ENCODE assay signal across 12 cellular contexts in the genomic region with DNA sequence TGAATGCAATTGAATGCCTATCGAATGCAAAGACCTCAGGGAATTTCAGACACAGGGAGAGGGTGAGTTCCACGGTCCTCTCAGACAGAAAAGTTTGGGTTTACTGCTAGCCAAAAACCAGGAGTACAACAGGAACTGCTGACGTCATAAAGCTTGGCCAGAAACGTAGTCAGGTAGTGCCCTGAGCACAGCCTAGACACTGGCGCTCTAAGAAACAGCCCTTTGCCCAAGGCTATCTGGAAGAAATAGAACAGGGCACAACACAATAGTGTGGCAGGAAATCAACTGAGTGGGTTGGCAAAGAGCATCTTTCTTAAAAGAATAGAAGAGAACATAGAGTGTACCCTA. TPM values are rescaled to one million over a fixed set of nuclear protein-coding genes. Genes with fewer than 3 reads are reported as not detected.
DNase-seq lines count a peak whose midpoint lies in the region; ATAC-seq and TF ChIP-seq lines count a peak whose summit lies in the region.
"Had no signal": no experiment of that assay in that cellular context is flagged by ENCODE, and none has a peak within 500 bp of the region (broad histone marks: within the 10 kb centered on the region; RNA-seq: fewer than 3 reads in every experiment).

No MANE protein-coding gene starts in this region.

- H3K4me1 Mint-ChIP-seq in activated CD4-positive, alpha-beta T cell treated with anti-CD3 and anti-CD28 coated beads, Interleukin-2, amount 10 ng/mL, durations not matched to agents 7 days and 5 days = peaks cover 72% of the 10 kb centered on the region

- H3K79me1 ChIP-seq in trophoblast cell (ENCODE audit: low read length) = peaks cover 15% of the 10 kb centered on the region

- H2AFZ ChIP-seq in OCI-LY1 (ENCODE audit: low read length) (no peak overlapping the region), trophoblast cell (ENCODE audit: insufficient read depth, low read length, poor library complexity) (no peak overlapping the region)

- DNase-seq in activated CD4-positive, alpha-beta T cell treated with anti-CD3 and anti-CD28 coated beads, Interleukin-2, amount 10 ng/mL, durations not matched to agents 7 days and 5 days = no peak
- DNase-seq in activated CD4-positive, alpha-beta T cell treated with anti-CD3 and anti-CD28 coated beads, Interleukin-2, amount 50 U/mL, for 4 hours = no peak
- DNase-seq in breast epithelium (ENCODE audit: low spot score in 2 of 2) = peak in 1 of 2 donors; percentile 76
- DNase-seq in trophoblast cell = no peak
- DNase-seq in WERI-Rb-1 = no peak
- no peak for DNase-seq in sigmoid colon
- DNase-seq: cerebellar nuclear complex, kidney glomerular epithelial cell, NCI-H1417, posterior cingulate gyrus had no signal

- no peaks in the 10 kb centered on the region for H3K27me3 Mint-ChIP-seq in activated CD4-positive, alpha-beta T cell treated with anti-CD3 and anti-CD28 coated beads, Interleukin-2, amount 10 ng/mL, durations not matched to agents 7 days and 5 days

- TF ChIP-seq POLR2A in breast epithelium (IDR thresholded peaks at IDR 0.05) (no peak), sigmoid colon (IDR thresholded peaks at IDR 0.05) (no peak)

- WGBS in trophoblast cell (ENCODE audit: extremely low coverage, insufficient coverage, insufficient read length) = no CpG with 5 or more reads among the region's 5 CpGs
- 79 to 83% methylated on average over 5 of the region's 5 CpGs for WGBS in sigmoid colon, 2 donors

- POLR2A ChIA-PET in activated CD4-positive, alpha-beta T cell treated with anti-CD3 and anti-CD28 coated beads, Interleukin-2, amount 10 ng/mL, durations not matched to agents 7 days and 5 days (lab: Charles Lee) = no interaction called here

- H2AK5ac ChIP-seq in trophoblast cell (ENCODE audit: low read length) = no peak overlapping the region

- H4K12ac ChIP-seq in trophoblast cell (ENCODE audit: low read depth, low read length) = no peak overlapping the region

- CTCF ChIA-PET in activated CD4-positive, alpha-beta T cell treated with anti-CD3 and anti-CD28 coated beads, Interleukin-2, amount 10 ng/mL, durations not matched to agents 7 days and 5 days (lab: Charles Lee) = interaction anchor here (0.6 to 1.7 kb wide), 6 partner anchors 11 to 146 kb away, joined by 3 to 6 read pairs (median 4); no protein-coding TSS in a partner anchor

- no peak overlapping the region for H3K4ac ChIP-seq in trophoblast cell (ENCODE audit: low read depth, low read length)

- peak overlapping the region; percentile 20 for H3K4me3 Mint-ChIP-seq in activated CD4-positive, alpha-beta T cell treated with anti-CD3 and anti-CD28 coated beads, Interleukin-2, amount 10 ng/mL, durations not matched to agents 7 days and 5 days

- H3K18ac ChIP-seq in trophoblast cell (ENCODE audit: low read length) = no peak overlapping the region

- intact Hi-C loops in breast epithelium (cut with DNase I; ENCODE audit: low total_unique reads) = loop anchor here (1.0 kb wide), 1 partner anchor 22 kb away; no protein-coding TSS in a partner anchor
- intact Hi-C loops in sigmoid colon (cut with DNase I) = loop anchor here (5.0 kb wide), 1 partner anchor 58 kb away; a partner anchor contains a TSS

- H3K27ac Mint-ChIP-seq in activated CD4-positive, alpha-beta T cell treated with anti-CD3 and anti-CD28 coated beads, Interleukin-2, amount 10 ng/mL, durations not matched to agents 7 days and 5 days = no peak overlapping the region

- no peak overlapping the region for H2BK120ac ChIP-seq in trophoblast cell (ENCODE audit: insufficient read depth, low read length, poor library complexity)

- peaks cover 8% of the 10 kb centered on the region for H3K79me2 ChIP-seq in OCI-LY1 (ENCODE audit: insufficient read depth, low read length)
- no peaks in the 10 kb centered on the region for H3K79me2 ChIP-seq in trophoblast cell (ENCODE audit: control insufficient read depth, insufficient read depth, low read length, poor library complexity)

- H3K4me1 ChIP-seq in OCI-LY1 (ENCODE audit: insufficient read depth, low read length, severe bottlenecking) (peaks cover 89% of the 10 kb centered on the region), breast epithelium (peaks cover 0 to 6% of the 10 kb centered on the region in 2 donors), trophoblast cell (ENCODE audit: control insufficient read depth in 1 of 2, insufficient read depth in 2 of 2, low read length in 2 of 2) (peaks cover 21 to 36% of the 10 kb centered on the region in 2 experiments), sigmoid colon (peaks cover 0 to 34% (median 18%) of the 10 kb centered on the region in 4 donors)

- H3K9me3 ChIP-seq in OCI-LY1 (ENCODE audit: low read length) (no peaks in the 10 kb centered on the region), breast epithelium (no peaks in the 10 kb centered on the region), trophoblast cell (ENCODE audit: insufficient read depth, low read depth, low read length) (no peaks in the 10 kb centered on the region), WERI-Rb-1 (ENCODE audit: severe bottlenecking) (no peaks in the 10 kb centered on the region), sigmoid colon (no peaks in the 10 kb centered on the region)

- H3K27ac ChIP-seq in OCI-LY1 (ENCODE audit: low read depth, low read length, poor library complexity, severe bottlenecking) = peak overlapping the region; percentile 93
- H3K27ac ChIP-seq in breast epithelium = peak overlapping the region; percentile 78 to 83
- H3K27ac ChIP-seq in trophoblast cell (ENCODE audit: low read depth, low read length) = no peak overlapping the region
- H3K27ac ChIP-seq in WERI-Rb-1 = no peak overlapping the region
- H3K27ac ChIP-seq in sigmoid colon = peak overlapping the region in 2 of 4 donors; percentile 28 to 48

- H3K36me3 Mint-ChIP-seq in activated CD4-positive, alpha-beta T cell treated with anti-CD3 and anti-CD28 coated beads, Interleukin-2, amount 10 ng/mL, durations not matched to agents 7 days and 5 days (ENCODE audit: low read depth) = peaks cover 6% of the 10 kb centered on the region

- peaks cover 6% of the 10 kb centered on the region; the same call in 1 of the 2 replicates for H3K36me3 ChIP-seq in OCI-LY1 (ENCODE audit: insufficient read depth, low read length)
- H3K36me3 ChIP-seq in breast epithelium = no peaks in the 10 kb centered on the region
- no peaks in the 10 kb centered on the region for H3K36me3 ChIP-seq in trophoblast cell (ENCODE audit: control insufficient read depth in 1 of 2, insufficient read depth in 2 of 2, low read length in 2 of 2)
- no peaks in the 10 kb centered on the region for H3K36me3 ChIP-seq in WERI-Rb-1
- no peaks in the 10 kb centered on the region for H3K36me3 ChIP-seq in sigmoid colon

- H4K8ac ChIP-seq in trophoblast cell (ENCODE audit: low read depth, low read length) = no peak overlapping the region

- peak overlapping the region; percentile 42 for H4K91ac ChIP-seq in trophoblast cell (ENCODE audit: low read depth, low read length)

- H3K4me3 ChIP-seq in OCI-LY1 (ENCODE audit: low read depth, low read length, poor library complexity, severe bottlenecking) = peak overlapping the region; percentile 24
- H3K4me3 ChIP-seq in breast epithelium = no peak overlapping the region
- no peak overlapping the region for H3K4me3 ChIP-seq in trophoblast cell (ENCODE audit: low read depth, low read length)
- no peak overlapping the region for H3K4me3 ChIP-seq in WERI-Rb-1 (ENCODE audit: low read depth, low read length)
- H3K4me3 ChIP-seq in sigmoid colon = no peak overlapping the region

- no peaks in the 10 kb centered on the region for H3K9me2 ChIP-seq in OCI-LY1 (ENCODE audit: low read depth, low read length)

- H3K14ac ChIP-seq in trophoblast cell (ENCODE audit: low read length) = peak overlapping the region; percentile 50

- peaks cover 5% of the 10 kb centered on the region for H3K9me3 Mint-ChIP-seq in activated CD4-positive, alpha-beta T cell treated with anti-CD3 and anti-CD28 coated beads, Interleukin-2, amount 10 ng/mL, durations not matched to agents 7 days and 5 days

- H2BK5ac ChIP-seq in trophoblast cell (ENCODE audit: low read depth, low read length, poor library complexity) = peak overlapping the region; percentile 18

- 0 out of 2 replicates have a peak, but pooled peaks cover 5% of the 10 kb centered on the region for H3F3A ChIP-seq in OCI-LY1 (ENCODE audit: insufficient read depth, low read length)

- H2BK12ac ChIP-seq in trophoblast cell (ENCODE audit: low read length) = no peak overlapping the region

- no peaks in the 10 kb centered on the region for H3K27me3 ChIP-seq in OCI-LY1 (ENCODE audit: insufficient read depth, low read length)
- H3K27me3 ChIP-seq in breast epithelium = no peaks in the 10 kb centered on the region
- H3K27me3 ChIP-seq in trophoblast cell (ENCODE audit: insufficient read depth, low read length) = no peaks in the 10 kb centered on the region
- no peaks in the 10 kb centered on the region for H3K27me3 ChIP-seq in WERI-Rb-1 (ENCODE audit: insufficient read depth, low read depth, severe bottlenecking)
- no peaks in the 10 kb centered on the region for H3K27me3 ChIP-seq in sigmoid colon

- H3K9ac ChIP-seq in OCI-LY1 (ENCODE audit: low read length) (peak overlapping the region; percentile 34), trophoblast cell (ENCODE audit: low read length) (no peak overlapping the region)

- TF ChIP-seq EP300 in sigmoid colon (IDR thresholded peaks at IDR 0.05) = no peak

- TF ChIP-seq CTCF in OCI-LY1 (IDR thresholded peaks at IDR 0.05; ENCODE audit: low read length) = 0 out of 2 replicates have a peak, but pooled peaks have one; percentile 0
- no peak for TF ChIP-seq CTCF in breast epithelium (IDR thresholded peaks at IDR 0.05)
- no peak for TF ChIP-seq CTCF in WERI-Rb-1 (IDR thresholded peaks at IDR 0.05; ENCODE audit: low read depth, low read length)
- no peak for TF ChIP-seq CTCF in sigmoid colon (IDR thresholded peaks at IDR 0.05)

- no peaks in the 10 kb centered on the region for H4K20me1 ChIP-seq in OCI-LY1 (ENCODE audit: insufficient read depth, low read length)

- H3K4me2 ChIP-seq in OCI-LY1 (ENCODE audit: low read length) (peak overlapping the region; percentile 64), trophoblast cell (ENCODE audit: low read length) (no peak overlapping the region)

- no peak for ATAC-seq in HG02610 (IDR thresholded peaks at IDR 0.05; ENCODE audit: unreplicated experiment)

- no peak overlapping the region for H3K23ac ChIP-seq in trophoblast cell (ENCODE audit: low read length)

RNA-seq across cellular contexts. Expression of a gene that starts 58.0 kb away (rescaled TPM):
- total RNA-seq in activated CD4-positive, alpha-beta T cell treated with anti-CD3 and anti-CD28 coated beads, Interleukin-2, amount 10 ng/mL, durations not matched to agents 7 days and 5 days = 1 to 10 TPM; 2.4 TPM
- total RNA-seq in breast epithelium = 10 to 100 TPM; 11.6 to 33.3 (median 23.3) TPM
- polyA plus RNA-seq in trophoblast cell (2013) = 3.8 and 3.9 TPM in 2 replicates
- total RNA-seq in sigmoid colon = 10 to 100 TPM; 13.3 to 18.3 (median 15.7) TPM
- polyA plus RNA-seq in sigmoid colon = 1 to 10 TPM; 2.3 to 6.5 (median 3.0) TPM

Comparison
In these comparisons a context has a peak if more than half of its experiments do, and no peak if none do; other contexts are left out.
1. H3K27ac ChIP-seq: peak in OCI-LY1 (single experiment) and breast epithelium (2 of 2); none in trophoblast cell (single experiment) and WERI-Rb-1 (single experiment).